Comparison of ENCODE assay signal across 19 cellular contexts in the genomic region with DNA sequence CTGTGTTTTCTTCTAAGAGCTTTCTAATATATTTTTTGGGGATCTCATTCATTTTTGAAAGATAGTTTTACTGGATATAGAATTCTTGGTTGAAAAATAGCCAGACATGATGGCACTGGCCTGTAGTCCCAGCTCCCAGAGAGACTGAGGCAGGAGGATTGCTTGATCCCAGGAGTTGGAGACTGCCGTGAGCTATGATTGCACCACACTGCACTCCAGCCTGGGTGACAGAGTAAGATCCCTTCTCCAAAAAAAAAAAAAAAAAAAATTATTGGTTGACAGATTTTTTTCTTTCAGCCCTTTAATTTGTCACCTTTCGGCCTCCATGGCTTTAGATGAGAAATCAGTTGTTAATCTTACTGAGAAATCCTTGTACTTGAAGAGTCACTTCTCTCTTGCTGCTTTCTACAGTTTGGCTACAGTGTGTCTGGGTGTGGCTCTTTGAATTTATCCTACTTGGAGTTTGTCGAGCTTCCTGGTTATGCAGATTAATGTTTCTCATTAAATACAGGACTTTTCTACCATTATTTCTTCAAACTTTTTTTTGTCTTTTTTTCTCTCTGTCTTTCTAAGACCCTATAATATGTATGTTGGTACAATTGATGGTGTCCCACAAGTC.
"Had no signal": no experiment of that assay in that cellular context is flagged by ENCODE, and none has a peak within 500 bp of the region (broad histone marks: within the 10 kb centered on the region; RNA-seq: fewer than 3 reads in every experiment).

No MANE protein-coding gene starts in this region.

- H3K27me3 ChIP-seq: esophagus muscularis mucosa, foreskin keratinocyte, pancreas, tibial artery, upper lobe of right lung had no signal

- H3K9me3 ChIP-seq: pancreas, upper lobe of right lung had no signal

- H3K4me2 ChIP-seq: smooth muscle cell had no signal

- H3K36me3 ChIP-seq: esophagus muscularis mucosa, pancreas, upper lobe of right lung had no signal

- FAIRE-seq: colon, endometrium, keratinocyte, pancreas had no signal

- ATAC-seq: foreskin keratinocyte, left cardiac atrium, pancreas, right cardiac atrium, upper lobe of right lung had no signal

- H3K27ac ChIP-seq: esophagus muscularis mucosa, foreskin keratinocyte, pancreas, tibial artery, upper lobe of right lung had no signal

- H3K4me3 Mint-ChIP-seq: immature natural killer cell, nephron had no signal

- H3K4me1 ChIP-seq: pancreas, upper lobe of right lung had no signal

- H3K4me3 ChIP-seq: esophagus muscularis mucosa, pancreas, smooth muscle cell, tibial artery, upper lobe of right lung had no signal

- DNase-seq: cerebellar nuclear complex; effector CD8-positive, alpha-beta T cell; foreskin keratinocyte; immature natural killer cell; left cardiac atrium; occipital lobe; pancreas; right cardiac atrium; stimulated activated CD4-positive, alpha-beta T cell treated with anti-CD3 and anti-CD28 coated beads, Interleukin-2, amount 100 ng/mL, for 48 hours; stimulated activated naive CD4-positive, alpha-beta T cell treated with Interleukin-2 at 50 U/mL for 16 hours; tibial artery; upper lobe of right lung had no signal

- H3K27me3 Mint-ChIP-seq: progenitor cell of endocrine pancreas had no signal

- H3K27ac Mint-ChIP-seq: immature natural killer cell, nephron, progenitor cell of endocrine pancreas had no signal
